23 cellular contexts compared by ENCODE assay signal in genomic region chr5:60805470-60805869, GRCh38. TPM values are rescaled to one million over a fixed set of nuclear protein-coding genes. Genes with fewer than 3 reads are reported as not detected.
DNase-seq lines count a peak whose midpoint lies in the region; FAIRE-seq and TF ChIP-seq lines count a peak whose summit lies in the region.
"Had no signal": no experiment of that assay in that cellular context is flagged by ENCODE, and none has a peak within 500 bp of the region (broad histone marks: within the 10 kb centered on the region; RNA-seq: fewer than 3 reads in every experiment).

No MANE protein-coding gene starts in this region.

- DNase-seq in GM23248: peak; percentile 3
- peak; percentile 45 for DNase-seq in NCI-H460 (ENCODE audit: extremely low read depth, low read depth)
- peak; percentile 75 for DNase-seq in epithelial cell of esophagus (ENCODE audit: low read depth)
- DNase-seq in keratinocyte (ENCODE audit: low read depth, low spot score): no peak
- no peak for DNase-seq in erythroblast (lab: John Stamatoyannopoulos, UW)
- DNase-seq in NCI-H187 treated with DMSO at 0.1 percent for 48 hours (lab: John Stamatoyannopoulos, UW): no peak
- no peak for DNase-seq in globus pallidus (ENCODE audit: low spot score)
- DNase-seq: Caco-2; CD4-positive, alpha-beta T cell; DMS153; GDM1; H7; IMR-90; MG63; NCI-H1092; NCI-H1436 treated with DMSO at 0.1 percent for 48 hours; NCI-H2029 treated with DMSO at 0.1 percent for 48 hours; NCI-H510A treated with DMSO at 0.1 percent for 48 hours; NCI-H82 had no signal

- H3K36me3 ChIP-seq in GM23248 (ENCODE audit: low read depth) (no peaks in the 10 kb centered on the region), keratinocyte (ENCODE audit: control insufficient read depth in 2 of 2, extremely low read depth in 1 of 2, insufficient read depth in 2 of 2, low read length in 2 of 2) (no peaks in the 10 kb centered on the region)
- H3K36me3 ChIP-seq: MG63, SJSA1 had no signal

- H3F3A ChIP-seq in GM23248 (ENCODE audit: insufficient read depth): no peaks in the 10 kb centered on the region

- H3K4me3 ChIP-seq in GM23248 (no peak overlapping the region), epithelial cell of esophagus (ENCODE audit: low read length) (no peak overlapping the region), keratinocyte (ENCODE audit: control insufficient read depth in 2 of 3, extremely low read depth in 1 of 3, insufficient read depth in 2 of 3, low read depth in 1 of 3, low read length in 3 of 3) (no peak overlapping the region)
- H3K4me3 ChIP-seq: MG63, SJSA1 had no signal

- H3K27ac ChIP-seq in GM23248 (no peak overlapping the region), keratinocyte (ENCODE audit: control insufficient read depth, insufficient read depth, low read length) (peak overlapping the region; percentile 32)
- H3K27ac ChIP-seq: HL-60, SJSA1 had no signal

- H2AFZ ChIP-seq in GM23248 (no peak overlapping the region), keratinocyte (ENCODE audit: control insufficient read depth, low read length) (no peak overlapping the region)

- TF ChIP-seq CTCF in epithelial cell of esophagus (IDR thresholded peaks at IDR 0.05; ENCODE audit: insufficient read depth, low read depth, low read length, missing control alignments): no peak
- no peak for TF ChIP-seq CTCF in keratinocyte (optimal IDR thresholded peaks at IDR 0.05 in 1 of 3, IDR thresholded peaks at IDR 0.05 in 1 of 3, conservative IDR thresholded peaks at IDR 0.05 in 1 of 3; ENCODE audit: extremely low read depth in 1 of 3, insufficient read depth in 2 of 3, low read length in 3 of 3)

- dilution Hi-C loops in keratinocyte (cut with MboI; ENCODE audit: extremely low pct_ligation_motif_present, low sequenced_read_pairs): no loop called here

- no peaks in the 10 kb centered on the region for H3K9me3 ChIP-seq in GM23248 (ENCODE audit: low read depth)
- no peaks in the 10 kb centered on the region for H3K9me3 ChIP-seq in keratinocyte (ENCODE audit: control insufficient read depth, low read depth, low read length)
- H3K9me3 ChIP-seq: Caco-2, MG63, SJSA1 had no signal

- peak; percentile 55 for FAIRE-seq in keratinocyte (lab: Jason Lieb, UNC)
- FAIRE-seq: A204.1, HTR-8/SVneo had no signal

- no peak for TF ChIP-seq POLR2A in erythroblast (IDR thresholded peaks at IDR 0.05; ENCODE audit: low read length)

- H3K9ac ChIP-seq in GM23248: no peak overlapping the region
- H3K9ac ChIP-seq in keratinocyte (ENCODE audit: control insufficient read depth, extremely low read depth, insufficient read depth, low read length): no peak overlapping the region

- in situ Hi-C loops in GM23248 (cut with MboI): no loop called here

- H3K27me3 ChIP-seq in GM23248 (replicated peaks; ENCODE audit: insufficient read depth) (no peaks in the 10 kb centered on the region), keratinocyte (ENCODE audit: control insufficient read depth, extremely low read depth, insufficient read depth, low read length) (no peaks in the 10 kb centered on the region)
- H3K27me3 ChIP-seq: MG63, SJSA1 had no signal

- H3K4me2 ChIP-seq in GM23248 (ENCODE audit: unreplicated experiment): no peak overlapping the region
- no peak overlapping the region for H3K4me2 ChIP-seq in keratinocyte (ENCODE audit: control insufficient read depth, extremely low read depth, insufficient read depth, low read depth, low read length)

- H3K9me1 ChIP-seq in keratinocyte (ENCODE audit: control insufficient read depth, extremely low read depth, insufficient read depth, low read length): no peaks in the 10 kb centered on the region

- no peaks in the 10 kb centered on the region for H3K4me1 ChIP-seq in GM23248 (ENCODE audit: insufficient read depth)
- H3K4me1 ChIP-seq in keratinocyte (ENCODE audit: control insufficient read depth, extremely low read depth, insufficient read depth, low read length): peaks cover 8% of the 10 kb centered on the region

- H4K20me1 ChIP-seq in GM23248 (ENCODE audit: insufficient read depth) (no peaks in the 10 kb centered on the region), keratinocyte (ENCODE audit: control insufficient read depth, extremely low read depth, insufficient read depth, low read length) (no peaks in the 10 kb centered on the region)

- no peaks in the 10 kb centered on the region for H3K9me2 ChIP-seq in GM23248 (ENCODE audit: insufficient read depth)

- H3K79me2 ChIP-seq in GM23248 (ENCODE audit: insufficient read depth) (no peaks in the 10 kb centered on the region), keratinocyte (ENCODE audit: control insufficient read depth, insufficient read depth, low read length) (no peaks in the 10 kb centered on the region)

RNA-seq across cellular contexts. Expression of gene ELOVL7, which starts 38.6 kb away (rescaled TPM):
- total RNA-seq in GM23248 (2014; rRNA removed; shearing (Covaris generic)): not detected in 2 replicates
- polyA plus RNA-seq in GM23248 (2016; fragmentation: Nextera tagmentation; extraction: Ambion mirVana) (0.28 TPM in 1 of 2 replicates, not detected in the other), keratinocyte (7.5 to 12.6 TPM (median 12.0 TPM) in 3 replicates)
- total RNA-seq in NCI-H460 (2014; rRNA removed; shearing (Covaris generic)): 1.2 and 2.0 TPM in 2 replicates
- polyA plus RNA-seq in NCI-H460 (2014; cell fraction: nucleus; rRNA removed): 0.24 and 0.51 TPM in 2 replicates
- 20.1 TPM for polyA plus RNA-seq in keratinocyte (2011; ENCODE audit: low read depth)
- 4.3 and 8.9 TPM in 2 replicates for polyA plus RNA-seq in keratinocyte (2011; cell fraction: cytosol; rRNA removed)
- 13.9 and 17.8 TPM in 2 replicates for polyA plus RNA-seq in keratinocyte (2011; cell fraction: nucleus; rRNA removed)
- 7.2 and 31.3 TPM in 2 replicates for polyA plus RNA-seq in keratinocyte (2012; ENCODE audit: low replicate concordance)
- polyA minus RNA-seq in keratinocyte: 5.4 to 16.9 TPM (median 13.7 TPM) in 3 replicates
- polyA minus RNA-seq in keratinocyte (2011; cell fraction: cytosol; rRNA and poly(A)+ RNA removed): 6.1 TPM
- 17.7 and 29.4 TPM in 2 replicates for polyA minus RNA-seq in keratinocyte (2011; cell fraction: nucleus; rRNA and poly(A)+ RNA removed)
- total RNA-seq: CD4-positive, alpha-beta T cell had no signal
- polyA plus RNA-seq: IMR-90 had no signal

Comparison
In these comparisons a context has a peak if more than half of its experiments do, and no peak if none do; other contexts are left out.
1. DNase-seq: peak in GM23248 (single experiment), NCI-H460 (single experiment) and epithelial cell of esophagus (single experiment); none in keratinocyte (single experiment), erythroblast (0 of 2), NCI-H187 treated with DMSO at 0.1 percent for 48 hours (single experiment) and globus pallidus (single experiment).